Comparison of ENCODE assay signal across 24 cellular contexts in genomic region chr12:83767723-83768122, GRCh38.
A peak's percentile ranks its signal among the peaks of the same experiment; 100 is the strongest.
DNase-seq lines count a peak whose midpoint lies in the region; ATAC-seq, FAIRE-seq and TF ChIP-seq lines count a peak whose summit lies in the region.
"Had no signal": no experiment of that assay in that cellular context is flagged by ENCODE, and none has a peak within 500 bp of the region (broad histone marks: within the 10 kb centered on the region; RNA-seq: fewer than 3 reads in every experiment).

No MANE protein-coding gene starts in this region.

- dilution Hi-C loops in keratinocyte (cut with MboI; ENCODE audit: extremely low pct_ligation_motif_present, low sequenced_read_pairs): no loop called here

- H3K9me3 Mint-ChIP-seq in CD8-positive, alpha-beta T cell: peaks cover 9% of the 10 kb centered on the region

- H4K20me1 ChIP-seq in keratinocyte (ENCODE audit: control insufficient read depth, extremely low read depth, insufficient read depth, low read length): no peaks in the 10 kb centered on the region
- H4K20me1 ChIP-seq: BLaER1 had no signal

- H3K27me3 Mint-ChIP-seq in CD8-positive, alpha-beta T cell (ENCODE audit: low read depth): no peaks in the 10 kb centered on the region
- H3K27me3 Mint-ChIP-seq: B cell; CD4-positive, CD25-positive, alpha-beta regulatory T cell had no signal

- 24 to 36% (median 29%) methylated on average over 1 of the region's 1 CpG for WGBS in heart left ventricle, 4 donors
- 13% methylated on average over 1 of the region's 1 CpG for WGBS in right lobe of liver (ENCODE audit: insufficient coverage, low coverage, low lambda C conversion rate, missing lambda C conversion rate)

- peak overlapping the region; percentile 10 for H2AFZ ChIP-seq in keratinocyte (ENCODE audit: control insufficient read depth, low read length)
- H2AFZ ChIP-seq: GM23248 had no signal

- DNase-seq in cardiac muscle cell (ENCODE audit: low read depth in 1 of 2, low spot score in 1 of 2) (no peak), heart left ventricle (no peak), keratinocyte (ENCODE audit: low read depth, low spot score) (no peak), right lobe of liver (no peak), NCI-H1417 (lab: John Stamatoyannopoulos, UW) (no peak)
- DNase-seq in CD8-positive, alpha-beta T cell: no peak
- DNase-seq: CD4-positive, CD25-positive, alpha-beta regulatory T cell; CD8-positive, alpha-beta memory T cell; DMS 273 treated with DMSO at 0.1 percent for 48 hours; DMS79; EL; GDM1; GM23248; H7; HCEC 1CT had no signal

- peak; percentile 34 for FAIRE-seq in keratinocyte (lab: Jason Lieb, UNC)
- FAIRE-seq: A204.1, D721Med, GM12878, GM19239, H1 had no signal

- TF ChIP-seq CTCF in cardiac muscle cell (IDR thresholded peaks at IDR 0.05; ENCODE audit: low read depth, low read length) (no peak), heart left ventricle (IDR thresholded peaks at IDR 0.05) (no peak), keratinocyte (optimal IDR thresholded peaks at IDR 0.05 in 1 of 3, IDR thresholded peaks at IDR 0.05 in 1 of 3, conservative IDR thresholded peaks at IDR 0.05 in 1 of 3; ENCODE audit: extremely low read depth in 1 of 3, insufficient read depth in 2 of 3, low read length in 3 of 3) (no peak), right lobe of liver (IDR thresholded peaks at IDR 0.05) (no peak)
- TF ChIP-seq CTCF in CD8-positive, alpha-beta T cell (IDR thresholded peaks at IDR 0.05): no peak

- no peaks in the 10 kb centered on the region for H3K36me3 Mint-ChIP-seq in CD8-positive, alpha-beta T cell
- H3K36me3 Mint-ChIP-seq: CD4-positive, CD25-positive, alpha-beta regulatory T cell; CD8-positive, alpha-beta memory T cell had no signal

- POLR2A ChIA-PET in CD8-positive, alpha-beta T cell (lab: Charles Lee): no interaction called here

- H3K4me1 Mint-ChIP-seq in CD8-positive, alpha-beta T cell (ENCODE audit: low read depth): no peaks in the 10 kb centered on the region
- H3K4me1 Mint-ChIP-seq: B cell; CD4-positive, CD25-positive, alpha-beta regulatory T cell; CD8-positive, alpha-beta memory T cell had no signal

- H3K9me1 ChIP-seq in keratinocyte (ENCODE audit: control insufficient read depth, extremely low read depth, insufficient read depth, low read length): no peaks in the 10 kb centered on the region

- no peak overlapping the region for H3K9ac ChIP-seq in keratinocyte (ENCODE audit: control insufficient read depth, extremely low read depth, insufficient read depth, low read length)
- H3K9ac ChIP-seq: BLaER1, GM23248 had no signal

- intact Hi-C loops in heart left ventricle (cut with DNase I): no loop called here
- intact Hi-C loops in right lobe of liver (cut with DNase I): no loop called here
- intact Hi-C loops in CD8-positive, alpha-beta T cell (cut with DNase I, micrococcal nuclease): no loop called here

- H3K27ac Mint-ChIP-seq in CD8-positive, alpha-beta T cell: no peak overlapping the region
- H3K27ac Mint-ChIP-seq: B cell; CD4-positive, CD25-positive, alpha-beta regulatory T cell; CD8-positive, alpha-beta memory T cell had no signal

- no peaks in the 10 kb centered on the region for H3K79me2 ChIP-seq in keratinocyte (ENCODE audit: control insufficient read depth, insufficient read depth, low read length)

- ATAC-seq in heart left ventricle: no peak
- peak; percentile 70 to 89 (median 81) for ATAC-seq in right lobe of liver
- ATAC-seq in CD8-positive, alpha-beta T cell: no peak
- ATAC-seq: GM12878 had no signal

- CTCF ChIA-PET in CD8-positive, alpha-beta T cell (lab: Charles Lee): no interaction called here

- H3K36me3 ChIP-seq in cardiac muscle cell (no peaks in the 10 kb centered on the region), heart left ventricle (no peaks in the 10 kb centered on the region), keratinocyte (ENCODE audit: control insufficient read depth in 2 of 2, extremely low read depth in 1 of 2, insufficient read depth in 2 of 2, low read length in 2 of 2) (no peaks in the 10 kb centered on the region), right lobe of liver (no peaks in the 10 kb centered on the region)
- no peaks in the 10 kb centered on the region for H3K36me3 ChIP-seq in CD8-positive, alpha-beta T cell (ENCODE audit: insufficient read depth, low read length)
- H3K36me3 ChIP-seq: BLaER1 had no signal

- TF ChIP-seq POLR2A in heart left ventricle (IDR thresholded peaks at IDR 0.05): no peak
- no peak for TF ChIP-seq POLR2A in right lobe of liver (IDR thresholded peaks at IDR 0.05)

- H3K27ac ChIP-seq in cardiac muscle cell (peak overlapping the region; percentile 7), heart left ventricle (no peak overlapping the region), keratinocyte (ENCODE audit: control insufficient read depth, insufficient read depth, low read length) (no peak overlapping the region), right lobe of liver (peak overlapping the region in 1 of 3 donors; percentile 12)
- no peak overlapping the region for H3K27ac ChIP-seq in CD8-positive, alpha-beta T cell (ENCODE audit: low read depth, low read length)
- H3K27ac ChIP-seq: 22Rv1, BLaER1, C4-2B, GM23248 had no signal

- no peak overlapping the region for H3K4me2 ChIP-seq in keratinocyte (ENCODE audit: control insufficient read depth, extremely low read depth, insufficient read depth, low read depth, low read length)
- H3K4me2 ChIP-seq: BLaER1 had no signal

- H3K4me1 ChIP-seq in cardiac muscle cell (ENCODE audit: low read depth) (peaks cover 5% of the 10 kb centered on the region), heart left ventricle (no peaks in the 10 kb centered on the region), keratinocyte (ENCODE audit: control insufficient read depth, extremely low read depth, insufficient read depth, low read length) (peaks cover 14% of the 10 kb centered on the region), right lobe of liver (peaks cover 0 to 15% (median 0%) of the 10 kb centered on the region in 4 donors)
- no peaks in the 10 kb centered on the region for H3K4me1 ChIP-seq in CD8-positive, alpha-beta T cell (ENCODE audit: insufficient read depth, low read length)
- H3K4me1 ChIP-seq: BLaER1 had no signal

- H3K27me3 ChIP-seq in cardiac muscle cell: no peaks in the 10 kb centered on the region
- H3K27me3 ChIP-seq in heart left ventricle: no peaks in the 10 kb centered on the region
- no peaks in the 10 kb centered on the region for H3K27me3 ChIP-seq in keratinocyte (ENCODE audit: control insufficient read depth, extremely low read depth, insufficient read depth, low read length)
- no peaks in the 10 kb centered on the region for H3K27me3 ChIP-seq in right lobe of liver
- no peaks in the 10 kb centered on the region for H3K27me3 ChIP-seq in CD8-positive, alpha-beta T cell (ENCODE audit: insufficient read depth, low read length)
- H3K27me3 ChIP-seq: BLaER1 had no signal

- H3K4me3 Mint-ChIP-seq in CD8-positive, alpha-beta T cell: no peak overlapping the region
- H3K4me3 Mint-ChIP-seq: B cell; CD4-positive, CD25-positive, alpha-beta regulatory T cell; CD8-positive, alpha-beta memory T cell had no signal

- H3K9me3 ChIP-seq in cardiac muscle cell (ENCODE audit: low read depth) (no peaks in the 10 kb centered on the region), heart left ventricle (peaks cover 0 to 11% (median 2%) of the 10 kb centered on the region in 12 donors), keratinocyte (ENCODE audit: control insufficient read depth, low read depth, low read length) (no peaks in the 10 kb centered on the region), right lobe of liver (no peaks in the 10 kb centered on the region)
- peaks cover 4% of the 10 kb centered on the region for H3K9me3 ChIP-seq in CD8-positive, alpha-beta T cell (ENCODE audit: low read length)

- H3K4me3 ChIP-seq in cardiac muscle cell (no peak overlapping the region), heart left ventricle (no peak overlapping the region), keratinocyte (ENCODE audit: control insufficient read depth in 2 of 3, extremely low read depth in 1 of 3, insufficient read depth in 2 of 3, low read depth in 1 of 3, low read length in 3 of 3) (no peak overlapping the region), right lobe of liver (no peak overlapping the region)
- H3K4me3 ChIP-seq in CD8-positive, alpha-beta T cell (ENCODE audit: low read depth, low read length): no peak overlapping the region
- H3K4me3 ChIP-seq: BLaER1, GM12878, GM23248 had no signal

Comparison
In these comparisons a context has a peak if more than half of its experiments do, and no peak if none do; other contexts are left out.
1. ATAC-seq: peak in right lobe of liver (4 of 4); none in heart left ventricle (0 of 4) and CD8-positive, alpha-beta T cell (single experiment).